In genomic region chr3:99817437-99818240, GRCh38 we compare ENCODE assay signal across 8 cellular contexts. TPM values are rescaled to one million over a fixed set of nuclear protein-coding genes. Genes with fewer than 3 reads are reported as not detected.
A peak's percentile ranks its signal among the peaks of the same experiment; 100 is the strongest.
DNase-seq lines count a peak whose midpoint lies in the region; TF ChIP-seq lines count a peak whose summit lies in the region.

TSS of gene CMSS1 (plus strand) at chr3:99817862.

- H3K9me2 ChIP-seq in MM.1S (replicated peaks; ENCODE audit: insufficient read depth, low read length) (no peaks in the 10 kb centered on the region), neural cell (ENCODE audit: insufficient read depth, low read length) (no peaks in the 10 kb centered on the region)

- TF ChIP-seq CTCF in MM.1S (IDR thresholded peaks at IDR 0.05; ENCODE audit: low read length) (peak; percentile 33), neural cell (IDR thresholded peaks at IDR 0.05; ENCODE audit: poor library complexity, severe bottlenecking) (peak; percentile 40), stomach (IDR thresholded peaks at IDR 0.05) (peak in 1 of 7 experiments; percentile 28)

- H4K20me1 ChIP-seq in MM.1S (ENCODE audit: insufficient read depth, low read length) (no peaks in the 10 kb centered on the region), neural cell (ENCODE audit: insufficient read depth) (no peaks in the 10 kb centered on the region)

- peak; percentile 85 for DNase-seq in GDM1 (lab: John Stamatoyannopoulos, UW)
- peak; percentile 77 to 96 for DNase-seq in HAP-1 (ENCODE audit: low spot score in 2 of 2)
- peak; percentile 92 for DNase-seq in MM.1S
- DNase-seq in SIG-M5 (lab: John Stamatoyannopoulos, UW), result peak; percentile 67
- peak; percentile 92 for DNase-seq in activated gamma-delta T cell (lab: John Stamatoyannopoulos, UW)
- DNase-seq in fibroblast of the conjunctiva (ENCODE audit: low read depth), result peak; percentile 70
- DNase-seq in stomach, result peak; percentile 95

- H2AFZ ChIP-seq in MM.1S (ENCODE audit: low read length) (peak within 1 kb of the TSS; percentile 86), neural cell (ENCODE audit: low read depth, low read length) (peak within 1 kb of the TSS; percentile 82)

- H3K79me2 ChIP-seq in MM.1S (ENCODE audit: low read length) (peaks cover 39% of the 10 kb centered on the region), neural cell (replicated peaks; ENCODE audit: insufficient read depth, low read length) (no peaks in the 10 kb centered on the region)

- H3K27me3 ChIP-seq in HAP-1 (ENCODE audit: low read depth) (no peaks in the 10 kb centered on the region), MM.1S (replicated peaks; ENCODE audit: insufficient read depth, low read length) (no peaks in the 10 kb centered on the region), neural cell (ENCODE audit: insufficient read depth, low read depth, low read length) (no peaks in the 10 kb centered on the region), stomach (no peaks in the 10 kb centered on the region)

- TF ChIP-seq POLR2A in stomach (IDR thresholded peaks at IDR 0.05), result peak in 1 of 4 donors; percentile 31

- 0 to 1% (median 0%) methylated on average over 51 to 60 of the region's 60 CpGs for WGBS in stomach, 5 donors

- H3K27ac ChIP-seq in MM.1S (ENCODE audit: low read length), result peak within 1 kb of the TSS; percentile 76
- H3K27ac ChIP-seq in neural cell (ENCODE audit: low read length), result peak within 1 kb of the TSS; percentile 67
- H3K27ac ChIP-seq in stomach, result peak within 1 kb of the TSS; percentile 83 to 93 (median 90)

- H3K9ac ChIP-seq in MM.1S (ENCODE audit: low read length), result peak within 1 kb of the TSS; percentile 78
- H3K9ac ChIP-seq in neural cell (ENCODE audit: low read length), result peak within 1 kb of the TSS; percentile 70

- H3K4me3 ChIP-seq in HAP-1 (peak within 1 kb of the TSS; percentile 63), MM.1S (ENCODE audit: low read length) (peak within 1 kb of the TSS; percentile 70), neural cell (ENCODE audit: low read length) (peak within 1 kb of the TSS; percentile 91), stomach (peak within 1 kb of the TSS; percentile 60 to 75 (median 65))

- peak within 1 kb of the TSS; percentile 96 for H3K4me2 ChIP-seq in MM.1S (ENCODE audit: low read depth, low read length)
- peak within 1 kb of the TSS; percentile 81 for H3K4me2 ChIP-seq in neural cell (ENCODE audit: low read length)

- in situ Hi-C loops in HAP-1 (cut with MboI; ENCODE audit: low sequenced_read_pairs), result no loop called here

- TF ChIP-seq RAD21 in neural cell (conservative IDR thresholded peaks at IDR 0.05), result peak; percentile 29

- no peaks in the 10 kb centered on the region for H3K9me3 ChIP-seq in HAP-1
- no peaks in the 10 kb centered on the region for H3K9me3 ChIP-seq in MM.1S (replicated peaks; ENCODE audit: insufficient read depth, low read length)
- H3K9me3 ChIP-seq in neural cell (ENCODE audit: low read length), result no peaks in the 10 kb centered on the region
- no peaks in the 10 kb centered on the region for H3K9me3 ChIP-seq in stomach

- H3K4me1 ChIP-seq in HAP-1 (peaks cover 13% of the 10 kb centered on the region), MM.1S (ENCODE audit: low read length) (peaks cover 13% of the 10 kb centered on the region), stomach (peaks cover 0 to 41% (median 21%) of the 10 kb centered on the region in 4 donors)

- H3K36me3 ChIP-seq in HAP-1 (replicated peaks) (no peaks in the 10 kb centered on the region), MM.1S (replicated peaks; ENCODE audit: insufficient read depth, low read length) (no peaks in the 10 kb centered on the region), neural cell (ENCODE audit: insufficient read depth, low read length) (no peaks in the 10 kb centered on the region), stomach (no peaks in the 10 kb centered on the region)

- H3F3A ChIP-seq in MM.1S (ENCODE audit: insufficient read depth, low read length) (peaks cover 7% of the 10 kb centered on the region; the same call in 1 of the 2 replicates), neural cell (ENCODE audit: insufficient read depth, low read length, poor library complexity, severe bottlenecking) (no peaks in the 10 kb centered on the region)

- peak; percentile 99 for TF ChIP-seq EP300 in neural cell (conservative IDR thresholded peaks at IDR 0.05; ENCODE audit: poor library complexity, severe bottlenecking)
- TF ChIP-seq EP300 in stomach (IDR thresholded peaks at IDR 0.05), result peak; percentile 38

- intact Hi-C loops in stomach (cut with DNase I; ENCODE audit: low total_unique reads), result no loop called here

TF ChIP-seq in neural cell, 6 proteins besides CTCF, POLR2A, EP300 and RAD21:
- TF ChIP-seq MXI1 (conservative IDR thresholded peaks at IDR 0.05; ENCODE audit: poor library complexity, severe bottlenecking), result peak; percentile 99
- TF ChIP-seq POLR2AphosphoS5 (IDR thresholded peaks at IDR 0.05), result peak; percentile 71
- no peak for TF ChIP-seq EZH2 (IDR thresholded peaks at IDR 0.05; ENCODE audit: borderline replicate concordance, insufficient read depth, low read length, poor library complexity, severe bottlenecking)
- no peak for TF ChIP-seq REST (IDR thresholded peaks at IDR 0.05; ENCODE audit: borderline replicate concordance)
- peak; percentile 57 for TF ChIP-seq SMC3 (conservative IDR thresholded peaks at IDR 0.05; ENCODE audit: poor library complexity)
- no peak for TF ChIP-seq TAF1 (IDR thresholded peaks at IDR 0.05; ENCODE audit: low read depth)

RNA-seq across cellular contexts. Expression of gene CMSS1, which starts in this region (rescaled TPM):
- polyA plus RNA-seq in neural cell, result 26.2 and 31.8 TPM in 2 replicates
- polyA minus RNA-seq in neural cell, result 13.4 and 17.4 TPM in 2 replicates
- 10 to 100 TPM in 3 of 5 donors, 1 to 10 TPM in 2; 2.7 to 33.3 (median 23.1) TPM for total RNA-seq in stomach
- 10 to 100 TPM; 14.7 to 25.3 (median 21.1) TPM for polyA plus RNA-seq in stomach

Comparison
In these comparisons a context has a peak if more than half of its experiments do, and no peak if none do; other contexts are left out.
1. Peak in every context shown above with its lines: DNase-seq, H3K4me3 ChIP-seq and H3K27ac ChIP-seq.